8 cellular contexts compared by ENCODE assay signal in genomic region chr6:122789078-122789861, GRCh38. TPM values are rescaled to one million over a fixed set of nuclear protein-coding genes. Genes with fewer than 3 reads are reported as not detected.
DNase-seq lines count a peak whose midpoint lies in the region; ATAC-seq and TF ChIP-seq lines count a peak whose summit lies in the region.

Gene SMPDL3A, plus strand, starts transcription at chr6:122789258. Its CDS starts 89 bp downstream, at chr6:122789347.

- no peaks in the 10 kb centered on the region for H3K9me3 Mint-ChIP-seq in neural crest cell

- ATAC-seq in GM19452 (IDR thresholded peaks at IDR 0.05; ENCODE audit: unreplicated experiment) (peak; percentile 61), HG03460 (IDR thresholded peaks at IDR 0.05; ENCODE audit: unreplicated experiment) (peak; percentile 54)

- H3K27me3 Mint-ChIP-seq in neural crest cell (ENCODE audit: low read depth), result peaks cover 3% of the 10 kb centered on the region

- H3K4me1 Mint-ChIP-seq in neural crest cell, result peaks cover 37% of the 10 kb centered on the region

- H3K4me3 Mint-ChIP-seq in neural crest cell, result peak within 1 kb of the TSS; percentile 96

- peak within 1 kb of the TSS; percentile 91 for H3K27ac Mint-ChIP-seq in neural crest cell (ENCODE audit: unreplicated experiment)

- DNase-seq in DMS153 treated with DMSO at 0.1 percent for 48 hours (lab: John Stamatoyannopoulos, UW; ENCODE audit: unreplicated experiment), result peak; percentile 79
- DNase-seq in NCI-H526 (lab: John Stamatoyannopoulos, UW), result peak; percentile 50 to 73
- peak; percentile 11 for DNase-seq in activated naive CD4-positive, alpha-beta T cell treated with anti-CD3 and anti-CD28 coated beads, Interleukin-2, amount 50 U/mL, for 16 hours
- DNase-seq in glomerular endothelial cell (ENCODE audit: extremely low read depth, low read depth, low spot score), result no peak
- DNase-seq in neural crest cell (ENCODE audit: low read depth, low spot score), result peak; percentile 70
- DNase-seq in GDM1 (lab: John Stamatoyannopoulos, UW), result no peak

- peaks cover 2% of the 10 kb centered on the region for H3K36me3 Mint-ChIP-seq in neural crest cell (ENCODE audit: low read depth)

- peak; percentile 63 for TF ChIP-seq CTCF in neural crest cell (conservative IDR thresholded peaks at IDR 0.05)

RNA-seq across cellular contexts. Expression of gene SMPDL3A, which starts in this region (rescaled TPM):
- 7.5 and 13.0 TPM in 2 replicates for total RNA-seq in glomerular endothelial cell
- total RNA-seq in neural crest cell, result 3.3 and 3.6 TPM in 2 replicates

Comparison
In these comparisons a context has a peak if more than half of its experiments do, and no peak if none do; other contexts are left out.
1. DNase-seq: peak in DMS153 treated with DMSO at 0.1 percent for 48 hours (single experiment), NCI-H526 (2 of 2), activated naive CD4-positive, alpha-beta T cell treated with anti-CD3 and anti-CD28 coated beads, Interleukin-2, amount 50 U/mL, for 16 hours (single experiment) and neural crest cell (single experiment); none in glomerular endothelial cell (single experiment) and GDM1 (single experiment).